ENCODE assay signal across 1 cellular context in the genomic region with DNA sequence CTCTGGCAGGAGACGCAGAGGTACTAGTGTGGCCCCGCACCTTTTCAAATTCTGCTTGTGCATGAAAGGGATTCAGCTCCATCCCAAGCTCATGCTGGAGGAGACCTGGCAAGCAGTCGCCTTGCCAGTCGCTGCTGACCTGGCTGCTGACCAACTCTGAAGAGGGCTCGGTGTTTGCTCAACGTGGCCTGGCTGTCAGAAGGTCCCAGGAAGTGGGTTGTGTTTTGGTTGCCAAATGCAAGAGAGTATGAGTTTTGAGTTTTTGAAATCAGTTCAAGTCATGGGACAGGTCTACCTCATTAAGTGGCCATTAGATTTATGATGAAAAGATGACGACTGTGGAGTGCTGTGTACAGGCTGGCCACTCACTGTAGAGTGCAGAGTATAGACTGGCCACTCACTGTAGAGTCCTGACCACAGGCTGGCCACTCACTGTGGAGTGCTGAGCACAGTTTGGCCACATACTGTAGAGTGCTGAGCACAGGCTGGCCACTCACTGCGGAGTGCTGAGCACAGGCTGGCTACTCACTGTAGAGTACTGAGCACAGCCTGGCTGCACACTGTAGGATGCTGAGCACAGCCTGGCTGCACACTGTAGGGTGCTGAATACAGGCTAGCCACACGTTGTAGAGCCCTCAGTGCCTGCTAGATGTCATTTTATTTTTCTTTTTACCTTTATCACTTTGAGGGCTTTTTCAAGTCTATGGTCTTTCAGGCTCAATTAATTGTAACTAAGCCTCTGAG.
TF ChIP-seq lines count a peak whose summit lies in the region.

No MANE protein-coding gene starts in this region.

TF ChIP-seq in HepG2, 621 proteins besides CTCF, POLR2A, EP300 and RAD21:
- TF ChIP-seq, protein P1, sequence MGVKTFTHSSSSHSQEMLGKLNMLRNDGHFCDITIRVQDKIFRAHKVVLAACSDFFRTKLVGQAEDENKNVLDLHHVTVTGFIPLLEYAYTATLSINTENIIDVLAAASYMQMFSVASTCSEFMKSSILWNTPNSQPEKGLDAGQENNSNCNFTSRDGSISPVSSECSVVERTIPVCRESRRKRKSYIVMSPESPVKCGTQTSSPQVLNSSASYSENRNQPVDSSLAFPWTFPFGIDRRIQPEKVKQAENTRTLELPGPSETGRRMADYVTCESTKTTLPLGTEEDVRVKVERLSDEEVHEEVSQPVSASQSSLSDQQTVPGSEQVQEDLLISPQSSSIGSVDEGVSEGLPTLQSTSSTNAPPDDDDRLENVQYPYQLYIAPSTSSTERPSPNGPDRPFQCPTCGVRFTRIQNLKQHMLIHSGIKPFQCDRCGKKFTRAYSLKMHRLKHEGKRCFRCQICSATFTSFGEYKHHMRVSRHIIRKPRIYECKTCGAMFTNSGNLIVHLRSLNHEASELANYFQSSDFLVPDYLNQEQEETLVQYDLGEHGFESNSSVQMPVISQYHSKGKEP (CRISPR knock-in tag; IDR thresholded peaks at IDR 0.05), result no peak
- TF ChIP-seq BRCA1 (CRISPR knock-in tag; IDR thresholded peaks at IDR 0.05) (no peak), PAWR (CRISPR knock-in tag; IDR thresholded peaks at IDR 0.05; ENCODE audit: borderline replicate concordance) (no peak), PAX8 (CRISPR knock-in tag; IDR thresholded peaks at IDR 0.05; ENCODE audit: borderline replicate concordance) (no peak), ZNF558 (CRISPR knock-in tag; IDR thresholded peaks at IDR 0.05; ENCODE audit: borderline replicate concordance) (no peak), HNF4A (CRISPR knock-in tag; IDR thresholded peaks at IDR 0.05) (no peak), ZNF678 (CRISPR knock-in tag; IDR thresholded peaks at IDR 0.05) (no peak), NFATC3 (CRISPR knock-in tag; IDR thresholded peaks at IDR 0.05) (no peak), CBFB (CRISPR knock-in tag; IDR thresholded peaks at IDR 0.05) (no peak), TBX3 (IDR thresholded peaks at IDR 0.05; ENCODE audit: borderline replicate concordance) (no peak), GPN1 (CRISPR knock-in tag; IDR thresholded peaks at IDR 0.05; ENCODE audit: borderline replicate concordance) (no peak)
- TF ChIP-seq, protein P2, sequence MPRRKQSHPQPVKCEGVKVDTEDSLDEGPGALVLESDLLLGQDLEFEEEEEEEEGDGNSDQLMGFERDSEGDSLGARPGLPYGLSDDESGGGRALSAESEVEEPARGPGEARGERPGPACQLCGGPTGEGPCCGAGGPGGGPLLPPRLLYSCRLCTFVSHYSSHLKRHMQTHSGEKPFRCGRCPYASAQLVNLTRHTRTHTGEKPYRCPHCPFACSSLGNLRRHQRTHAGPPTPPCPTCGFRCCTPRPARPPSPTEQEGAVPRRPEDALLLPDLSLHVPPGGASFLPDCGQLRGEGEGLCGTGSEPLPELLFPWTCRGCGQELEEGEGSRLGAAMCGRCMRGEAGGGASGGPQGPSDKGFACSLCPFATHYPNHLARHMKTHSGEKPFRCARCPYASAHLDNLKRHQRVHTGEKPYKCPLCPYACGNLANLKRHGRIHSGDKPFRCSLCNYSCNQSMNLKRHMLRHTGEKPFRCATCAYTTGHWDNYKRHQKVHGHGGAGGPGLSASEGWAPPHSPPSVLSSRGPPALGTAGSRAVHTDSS (CRISPR knock-in tag; conservative IDR thresholded peaks at IDR 0.05), result no peak
- TF ChIP-seq, protein P3, sequence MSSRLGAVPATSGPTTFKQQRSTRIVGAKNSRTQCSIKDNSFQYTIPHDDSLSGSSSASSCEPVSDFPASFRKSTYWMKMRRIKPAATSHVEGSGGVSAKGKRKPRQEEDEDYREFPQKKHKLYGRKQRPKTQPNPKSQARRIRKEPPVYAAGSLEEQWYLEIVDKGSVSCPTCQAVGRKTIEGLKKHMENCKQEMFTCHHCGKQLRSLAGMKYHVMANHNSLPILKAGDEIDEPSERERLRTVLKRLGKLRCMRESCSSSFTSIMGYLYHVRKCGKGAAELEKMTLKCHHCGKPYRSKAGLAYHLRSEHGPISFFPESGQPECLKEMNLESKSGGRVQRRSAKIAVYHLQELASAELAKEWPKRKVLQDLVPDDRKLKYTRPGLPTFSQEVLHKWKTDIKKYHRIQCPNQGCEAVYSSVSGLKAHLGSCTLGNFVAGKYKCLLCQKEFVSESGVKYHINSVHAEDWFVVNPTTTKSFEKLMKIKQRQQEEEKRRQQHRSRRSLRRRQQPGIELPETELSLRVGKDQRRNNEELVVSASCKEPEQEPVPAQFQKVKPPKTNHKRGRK (CRISPR knock-in tag; IDR thresholded peaks at IDR 0.05), result no peak
- TF ChIP-seq, protein P4, sequence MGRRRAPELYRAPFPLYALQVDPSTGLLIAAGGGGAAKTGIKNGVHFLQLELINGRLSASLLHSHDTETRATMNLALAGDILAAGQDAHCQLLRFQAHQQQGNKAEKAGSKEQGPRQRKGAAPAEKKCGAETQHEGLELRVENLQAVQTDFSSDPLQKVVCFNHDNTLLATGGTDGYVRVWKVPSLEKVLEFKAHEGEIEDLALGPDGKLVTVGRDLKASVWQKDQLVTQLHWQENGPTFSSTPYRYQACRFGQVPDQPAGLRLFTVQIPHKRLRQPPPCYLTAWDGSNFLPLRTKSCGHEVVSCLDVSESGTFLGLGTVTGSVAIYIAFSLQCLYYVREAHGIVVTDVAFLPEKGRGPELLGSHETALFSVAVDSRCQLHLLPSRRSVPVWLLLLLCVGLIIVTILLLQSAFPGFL (CRISPR knock-in tag; IDR thresholded peaks at IDR 0.05), result no peak
TF ChIP-seq in HepG2: peak in this region for 0.
